In the genomic region with DNA sequence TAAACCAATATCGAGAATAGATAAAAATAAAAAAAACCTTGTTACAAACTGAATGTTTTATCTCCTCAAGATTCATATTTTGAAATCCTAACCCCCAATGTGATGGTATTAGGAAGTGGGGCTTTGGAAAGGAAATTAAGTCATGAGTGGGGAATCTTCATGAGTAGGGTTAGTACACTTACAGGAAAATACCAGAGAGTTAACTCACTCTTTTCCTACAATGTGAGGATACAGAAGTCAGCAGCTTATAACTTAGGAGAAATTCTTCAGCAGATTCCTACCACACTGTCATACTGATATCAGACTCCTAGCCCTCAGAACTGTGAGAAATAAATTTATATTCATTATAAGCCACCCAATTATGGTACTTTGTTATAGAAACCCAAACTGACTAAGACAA, we compare ENCODE assay signal across 26 cellular contexts.
DNase-seq lines count a peak whose midpoint lies in the region; ATAC-seq and TF ChIP-seq lines count a peak whose summit lies in the region.
"Had no signal": no experiment of that assay in that cellular context is flagged by ENCODE, and none has a peak within 500 bp of the region (broad histone marks: within the 10 kb centered on the region; RNA-seq: fewer than 3 reads in every experiment).

No MANE protein-coding gene starts in this region.

- no peak for TF ChIP-seq POLR2A in erythroblast (IDR thresholded peaks at IDR 0.05; ENCODE audit: low read length)

- ATAC-seq in activated naive CD8-positive, alpha-beta T cell treated with anti-CD3 and anti-CD28 coated beads, Interleukin-2, amount 50 U/mL, for 24 hours: no peak
- no peak for ATAC-seq in GM21528 (IDR thresholded peaks at IDR 0.05; ENCODE audit: low FRiP score, unreplicated experiment)

- H3K27me3 ChIP-seq in SK-N-SH (ENCODE audit: insufficient read depth): no peaks in the 10 kb centered on the region
- H3K27me3 ChIP-seq: tibial artery had no signal

- TF ChIP-seq CTCF in SK-N-SH (IDR thresholded peaks at IDR 0.05): no peak

- TF ChIP-seq RAD21 in SK-N-SH (IDR thresholded peaks at IDR 0.05; ENCODE audit: low read length): no peak

- H3F3A ChIP-seq in SK-N-SH (replicated peaks; ENCODE audit: insufficient read depth): no peaks in the 10 kb centered on the region

- CTCF ChIA-PET in SK-N-SH (lab: Yijun Ruan, JAX): interaction anchor here (0.6 to 1.5 kb wide), 2 partner anchors 13 to 25 kb away, joined by 3 read pairs; no protein-coding TSS in a partner anchor

- no peaks in the 10 kb centered on the region for H3K36me3 ChIP-seq in SK-N-SH (replicated peaks in 1 of 2; ENCODE audit: control insufficient read depth in 1 of 2, insufficient read depth in 2 of 2, low read length in 1 of 2)
- H3K36me3 ChIP-seq: tibial artery had no signal

- no peaks in the 10 kb centered on the region for H3K36me3 Mint-ChIP-seq in activated naive CD8-positive, alpha-beta T cell treated with anti-CD3 and anti-CD28 coated beads, Interleukin-2, amount 50 U/mL, for 24 hours (ENCODE audit: low read depth)
- H3K36me3 Mint-ChIP-seq: activated naive CD8-positive, alpha-beta T cell treated with anti-CD3 and anti-CD28 coated beads, Interleukin-2, amount 10 ng/mL, durations not matched to agents 7 days and 5 days had no signal

- H3K27ac Mint-ChIP-seq in activated naive CD8-positive, alpha-beta T cell treated with anti-CD3 and anti-CD28 coated beads, Interleukin-2, amount 50 U/mL, for 24 hours: no peak overlapping the region
- H3K27ac Mint-ChIP-seq: activated naive CD8-positive, alpha-beta T cell treated with anti-CD3 and anti-CD28 coated beads, Interleukin-2, amount 10 ng/mL, durations not matched to agents 7 days and 5 days; activated T-helper 2 cell treated with anti-CD3 and anti-CD28 coated beads, Interferon-gamma antibody, Interleukin-2, Interleukin-4, amounts not matched to agents 10 μg/mL and 5 μg/mL and 100 μg/mL, durations not matched to agents 14 hours and 24 hours and 36 hours; B cell; stimulated activated naive CD8-positive, alpha-beta T cell treated with anti-CD3 and anti-CD28 coated beads, Interleukin-15, Interleukin-2, amounts not matched to agents 100 ng/mL and 50 ng/mL, for 24 hours; T-helper 2 cell treated with Interferon-gamma antibody and Interleukin-4, amounts not matched to agents 5 μg/mL and 100 μg/mL, for 36 hours had no signal

- no peaks in the 10 kb centered on the region for H3K9me2 ChIP-seq in SK-N-SH

- H3K9me3 Mint-ChIP-seq in activated naive CD8-positive, alpha-beta T cell treated with anti-CD3 and anti-CD28 coated beads, Interleukin-2, amount 50 U/mL, for 24 hours: no peaks in the 10 kb centered on the region
- H3K9me3 Mint-ChIP-seq: activated naive CD8-positive, alpha-beta T cell treated with anti-CD3 and anti-CD28 coated beads, Interleukin-2, amount 10 ng/mL, durations not matched to agents 7 days and 5 days; activated T-helper 2 cell treated with anti-CD3 and anti-CD28 coated beads, Interferon-gamma antibody, Interleukin-2, Interleukin-4, amounts not matched to agents 10 μg/mL and 5 μg/mL and 100 μg/mL, durations not matched to agents 14 hours and 24 hours and 36 hours; stimulated activated naive CD8-positive, alpha-beta T cell treated with anti-CD3 and anti-CD28 coated beads, Interleukin-15, Interleukin-2, amounts not matched to agents 100 ng/mL and 50 ng/mL, for 24 hours; T-helper 2 cell treated with Interferon-gamma antibody and Interleukin-4, amounts not matched to agents 5 μg/mL and 100 μg/mL, for 36 hours had no signal

- H3K4me2 ChIP-seq in SK-N-SH: peak overlapping the region; percentile 1; the same call in 1 of the 2 replicates

- peak overlapping the region in 1 of 2 experiments; percentile 36; a peak in 2 of 4 replicates for H3K27ac ChIP-seq in SK-N-SH (ENCODE audit: low read depth in 2 of 2, low read length in 1 of 2)
- H3K27ac ChIP-seq in epithelial cell of prostate: peak overlapping the region; percentile 4
- H3K27ac ChIP-seq: coronary artery, SK-N-MC, tibial artery had no signal

- no peaks in the 10 kb centered on the region for H3K79me2 ChIP-seq in SK-N-SH (ENCODE audit: insufficient read depth)

- H3K4me1 ChIP-seq in SK-N-SH (ENCODE audit: control insufficient read depth in 1 of 2, insufficient read depth in 2 of 2, low read depth in 1 of 2, low read length in 1 of 2): peaks cover 0 to 13% of the 10 kb centered on the region in 2 experiments; a peak in 2 of 4 replicates
- H3K4me1 ChIP-seq: tibial artery had no signal

- no peaks in the 10 kb centered on the region for H3K27me3 Mint-ChIP-seq in activated naive CD8-positive, alpha-beta T cell treated with anti-CD3 and anti-CD28 coated beads, Interleukin-2, amount 50 U/mL, for 24 hours
- H3K27me3 Mint-ChIP-seq: activated naive CD8-positive, alpha-beta T cell treated with anti-CD3 and anti-CD28 coated beads, Interleukin-2, amount 10 ng/mL, durations not matched to agents 7 days and 5 days; B cell; stimulated activated naive CD8-positive, alpha-beta T cell treated with anti-CD3 and anti-CD28 coated beads, Interleukin-15, Interleukin-2, amounts not matched to agents 100 ng/mL and 50 ng/mL, for 24 hours had no signal

- DNase-seq in GM03348 (ENCODE audit: low spot score): peak; percentile 50
- no peak for DNase-seq in SK-N-SH
- DNase-seq in epithelial cell of prostate (ENCODE audit: low read depth, low spot score): no peak
- DNase-seq in pulmonary artery endothelial cell (ENCODE audit: low read depth, low spot score): peak; percentile 44
- DNase-seq in NCI-H128 (lab: John Stamatoyannopoulos, UW; ENCODE audit: unreplicated experiment): no peak
- DNase-seq in activated naive CD8-positive, alpha-beta T cell treated with anti-CD3 and anti-CD28 coated beads, Interleukin-2, amount 50 U/mL, for 24 hours: no peak
- no peak for DNase-seq in erythroblast (lab: John Stamatoyannopoulos, UW)
- DNase-seq: activated CD4-positive, alpha-beta T cell treated with anti-CD3 and anti-CD28 coated beads, Interleukin-2, amount 50 U/mL, for 4 hours; activated CD8-positive, alpha-beta memory T cell treated with anti-CD3 and anti-CD28 coated beads, Interleukin-2, amount 50 U/mL, for 4 hours; activated naive CD8-positive, alpha-beta T cell treated with anti-CD3 and anti-CD28 coated beads, Interleukin-2, amount 10 ng/mL, durations not matched to agents 7 days and 5 days; DND-41; MM.1S; NCI-H1436 treated with DMSO at 0.1 percent for 48 hours; NCI-H524 treated with DMSO at 0.1 percent for 48 hours; occipital lobe; RPMI8226; stimulated activated CD4-positive, alpha-beta T cell treated with anti-CD3 and anti-CD28 coated beads, Interleukin-12 subunit alpha, Interleukin-12 subunit beta, amount 100 ng/mL, for 4 hours; stimulated activated CD4-positive, alpha-beta T cell treated with anti-CD3 and anti-CD28 coated beads, Interleukin-4, amount 100 ng/mL, for 4 hours; tibial artery had no signal

- H2AFZ ChIP-seq in SK-N-SH (ENCODE audit: low read depth): peak overlapping the region; percentile 48; the same call in 1 of the 2 replicates

- 71% methylated on average over 1 of the region's 1 CpG for WGBS in SK-N-SH (ENCODE audit: low lambda C conversion rate)

- POLR2A ChIA-PET in SK-N-SH (lab: Yijun Ruan, JAX): no interaction called here

- H3K9ac ChIP-seq in SK-N-SH: no peak overlapping the region

- TF ChIP-seq EP300 in SK-N-SH (IDR thresholded peaks at IDR 0.05; ENCODE audit: borderline replicate concordance in 1 of 2, low read depth in 1 of 2, low read length in 1 of 2): no peak

- no peak overlapping the region for H3K4me3 Mint-ChIP-seq in activated naive CD8-positive, alpha-beta T cell treated with anti-CD3 and anti-CD28 coated beads, Interleukin-2, amount 50 U/mL, for 24 hours
- H3K4me3 Mint-ChIP-seq: activated naive CD8-positive, alpha-beta T cell treated with anti-CD3 and anti-CD28 coated beads, Interleukin-2, amount 10 ng/mL, durations not matched to agents 7 days and 5 days; B cell; stimulated activated naive CD8-positive, alpha-beta T cell treated with anti-CD3 and anti-CD28 coated beads, Interleukin-15, Interleukin-2, amounts not matched to agents 100 ng/mL and 50 ng/mL, for 24 hours; T-helper 2 cell treated with Interferon-gamma antibody and Interleukin-4, amounts not matched to agents 5 μg/mL and 100 μg/mL, for 36 hours had no signal

- H3K4me3 ChIP-seq in SK-N-SH (ENCODE audit: low read depth in 2 of 2, low read length in 1 of 2): no peak overlapping the region
- H3K4me3 ChIP-seq: coronary artery, SK-N-MC, tibial artery had no signal

- H4K20me1 ChIP-seq in SK-N-SH (ENCODE audit: insufficient read depth): no peaks in the 10 kb centered on the region

- no peaks in the 10 kb centered on the region for H3K9me3 ChIP-seq in SK-N-SH
- H3K9me3 ChIP-seq: tibial artery had no signal

- H3K4me1 Mint-ChIP-seq in activated naive CD8-positive, alpha-beta T cell treated with anti-CD3 and anti-CD28 coated beads, Interleukin-2, amount 50 U/mL, for 24 hours: no peaks in the 10 kb centered on the region
- H3K4me1 Mint-ChIP-seq: activated naive CD8-positive, alpha-beta T cell treated with anti-CD3 and anti-CD28 coated beads, Interleukin-2, amount 10 ng/mL, durations not matched to agents 7 days and 5 days; B cell had no signal

TF ChIP-seq in SK-N-SH, 30 proteins besides CTCF, POLR2A, EP300 and RAD21 (continues in another document):
- peak; percentile 13; the same call in 1 of the 2 replicates for TF ChIP-seq TCF12 (IDR thresholded peaks at IDR 0.05)
- TF ChIP-seq MAX (IDR thresholded peaks at IDR 0.05; ENCODE audit: low read depth): no peak
- TF ChIP-seq, protein P1, sequence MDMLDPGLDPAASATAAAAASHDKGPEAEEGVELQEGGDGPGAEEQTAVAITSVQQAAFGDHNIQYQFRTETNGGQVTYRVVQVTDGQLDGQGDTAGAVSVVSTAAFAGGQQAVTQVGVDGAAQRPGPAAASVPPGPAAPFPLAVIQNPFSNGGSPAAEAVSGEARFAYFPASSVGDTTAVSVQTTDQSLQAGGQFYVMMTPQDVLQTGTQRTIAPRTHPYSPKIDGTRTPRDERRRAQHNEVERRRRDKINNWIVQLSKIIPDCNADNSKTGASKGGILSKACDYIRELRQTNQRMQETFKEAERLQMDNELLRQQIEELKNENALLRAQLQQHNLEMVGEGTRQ (IDR thresholded peaks at IDR 0.05; ENCODE audit: borderline replicate concordance, low read depth, low read length): no peak

Comparison
In these comparisons a context has a peak if more than half of its experiments do, and no peak if none do; other contexts are left out.
1. DNase-seq: peak in GM03348 (single experiment) and pulmonary artery endothelial cell (single experiment); none in SK-N-SH (single experiment), epithelial cell of prostate (single experiment), NCI-H128 (single experiment), activated naive CD8-positive, alpha-beta T cell treated with anti-CD3 and anti-CD28 coated beads, Interleukin-2, amount 50 U/mL, for 24 hours (single experiment) and erythroblast (0 of 2).